Comparison of ENCODE assay signal across 32 cellular contexts in the genomic region with DNA sequence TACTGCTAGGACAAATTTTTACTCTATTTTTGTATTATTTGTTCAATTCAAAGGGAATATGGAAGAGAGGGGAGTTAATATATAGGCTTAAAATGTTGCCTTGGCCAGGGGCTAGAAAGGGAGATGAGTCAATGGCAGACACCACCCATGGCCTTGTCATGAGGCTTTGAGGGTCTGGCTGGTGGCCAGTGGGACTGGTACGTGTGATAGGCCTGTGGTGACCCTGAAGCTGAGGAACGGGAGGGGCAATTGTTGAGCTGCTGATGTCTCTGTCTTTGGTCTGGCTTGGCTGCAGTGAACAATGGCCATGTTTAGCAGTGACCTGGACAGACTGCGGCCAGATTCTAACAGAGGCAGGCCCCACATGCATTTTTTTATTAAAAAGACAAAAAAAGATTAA. TPM values are rescaled to one million over a fixed set of nuclear protein-coding genes. Genes with fewer than 3 reads are reported as not detected.
"Had no signal": no experiment of that assay in that cellular context is flagged by ENCODE, and none has a peak within 500 bp of the region (broad histone marks: within the 10 kb centered on the region; RNA-seq: fewer than 3 reads in every experiment).

No MANE protein-coding gene starts in this region.

- DNase-seq: activated B cell treated with CpG ODN at 0.5 μM for 24 hours; activated CD4-positive, alpha-beta T cell treated with anti-CD3 and anti-CD28 coated beads for 1 hour; activated CD4-positive, alpha-beta T cell treated with anti-CD3 and anti-CD28 coated beads, Interleukin-2, amount 10 ng/mL, durations not matched to agents 7 days and 5 days; activated CD4-positive, alpha-beta T cell treated with anti-CD3 and anti-CD28 coated beads, Interleukin-2, amount 50 U/mL, for 48 hours; activated CD8-positive, alpha-beta T cell treated with anti-CD3 and anti-CD28 coated beads, Interleukin-2, amount 10 ng/mL, durations not matched to agents 7 days and 5 days; activated gamma-delta T cell; activated naive CD4-positive, alpha-beta T cell treated with Interleukin-2 at 50 U/mL for 16 hours; activated naive CD8-positive, alpha-beta T cell treated with anti-CD3 and anti-CD28 coated beads, Interleukin-2, amount 10 ng/mL, durations not matched to agents 7 days and 5 days; activated T-cell treated with anti-CD3 and anti-CD28 coated beads, Interleukin-2, amount 50 U/mL, for 24 hours; body of pancreas; MM.1S; MV-4-11; NCI-H1092; NCI-H1436 treated with DMSO at 0.1 percent for 48 hours; NCI-H1694 treated with DMSO at 0.1 percent for 48 hours; NCI-H2029; NCI-H510A; NK-92 treated with Interleukin-12 subunit alpha and Interleukin-12 subunit beta, amount 100 ng/mL, for 24 hours; PC-9; SHP77; SJCRH30; SK-N-SH had no signal

- H3K9ac ChIP-seq: KMS-11, SK-N-SH had no signal

- H3K36me3 ChIP-seq: breast epithelium, SJCRH30 had no signal

- H2AFZ ChIP-seq: PC-9 had no signal

- H3K9me3 ChIP-seq: body of pancreas, breast epithelium, SJCRH30, SK-N-SH had no signal

- H3K4me1 ChIP-seq: body of pancreas, breast epithelium, SJCRH30 had no signal

- H3K27ac Mint-ChIP-seq: activated B cell treated with CpG ODN at 0.5 μM for 24 hours; activated CD4-positive, alpha-beta T cell treated with anti-CD3 and anti-CD28 coated beads, Interleukin-2, amount 10 ng/mL, durations not matched to agents 7 days and 5 days; activated CD8-positive, alpha-beta T cell treated with anti-CD3 and anti-CD28 coated beads, Interleukin-2, amount 10 ng/mL, durations not matched to agents 7 days and 5 days; activated naive CD4-positive, alpha-beta T cell treated with anti-CD3 and anti-CD28 coated beads, Interleukin-2, amount 50 U/mL, for 24 hours; activated naive CD8-positive, alpha-beta T cell treated with anti-CD3 and anti-CD28 coated beads, Interleukin-2, amount 10 ng/mL, durations not matched to agents 7 days and 5 days; activated T-cell treated with anti-CD3 and anti-CD28 coated beads, Interleukin-2, amount 50 U/mL, for 24 hours; activated T-helper 2 cell treated with anti-CD3 and anti-CD28 coated beads, Interferon-gamma antibody, Interleukin-2, Interleukin-4, amounts not matched to agents 10 μg/mL and 5 μg/mL and 100 μg/mL, durations not matched to agents 14 hours and 24 hours and 36 hours; T-helper 1 cell treated with Interleukin-12 subunit alpha and Interleukin-12 subunit beta and Interleukin-4 antibody, amounts not matched to agents 30 μg/mL and 1 μg/mL, for 36 hours; T-helper 2 cell treated with Interferon-gamma antibody and Interleukin-4, amounts not matched to agents 5 μg/mL and 100 μg/mL, for 36 hours had no signal

- H3K27me3 ChIP-seq: body of pancreas, breast epithelium, SJCRH30 had no signal

- H3K4me3 Mint-ChIP-seq: activated B cell treated with CpG ODN at 0.5 μM for 24 hours; activated CD4-positive, alpha-beta T cell treated with anti-CD3 and anti-CD28 coated beads, Interleukin-2, amount 10 ng/mL, durations not matched to agents 7 days and 5 days; activated CD8-positive, alpha-beta T cell treated with anti-CD3 and anti-CD28 coated beads, Interleukin-2, amount 10 ng/mL, durations not matched to agents 7 days and 5 days; activated naive CD4-positive, alpha-beta T cell treated with anti-CD3 and anti-CD28 coated beads, Interleukin-2, amount 50 U/mL, for 24 hours; activated naive CD8-positive, alpha-beta T cell treated with anti-CD3 and anti-CD28 coated beads, Interleukin-2, amount 10 ng/mL, durations not matched to agents 7 days and 5 days; activated T-cell treated with anti-CD3 and anti-CD28 coated beads, Interleukin-2, amount 50 U/mL, for 24 hours; T-helper 1 cell treated with Interleukin-12 subunit alpha and Interleukin-12 subunit beta and Interleukin-4 antibody, amounts not matched to agents 30 μg/mL and 1 μg/mL, for 36 hours; T-helper 2 cell treated with Interferon-gamma antibody and Interleukin-4, amounts not matched to agents 5 μg/mL and 100 μg/mL, for 36 hours had no signal

- H3K9me3 Mint-ChIP-seq: activated B cell treated with CpG ODN at 0.5 μM for 24 hours; activated CD4-positive, alpha-beta T cell treated with anti-CD3 and anti-CD28 coated beads, Interleukin-2, amount 10 ng/mL, durations not matched to agents 7 days and 5 days; activated naive CD4-positive, alpha-beta T cell treated with anti-CD3 and anti-CD28 coated beads, Interleukin-2, amount 50 U/mL, for 24 hours; activated naive CD8-positive, alpha-beta T cell treated with anti-CD3 and anti-CD28 coated beads, Interleukin-2, amount 10 ng/mL, durations not matched to agents 7 days and 5 days; activated T-cell treated with anti-CD3 and anti-CD28 coated beads, Interleukin-2, amount 50 U/mL, for 24 hours; activated T-helper 2 cell treated with anti-CD3 and anti-CD28 coated beads, Interferon-gamma antibody, Interleukin-2, Interleukin-4, amounts not matched to agents 10 μg/mL and 5 μg/mL and 100 μg/mL, durations not matched to agents 14 hours and 24 hours and 36 hours; T-helper 1 cell treated with Interleukin-12 subunit alpha and Interleukin-12 subunit beta and Interleukin-4 antibody, amounts not matched to agents 30 μg/mL and 1 μg/mL, for 36 hours; T-helper 2 cell treated with Interferon-gamma antibody and Interleukin-4, amounts not matched to agents 5 μg/mL and 100 μg/mL, for 36 hours had no signal

- H3K27ac ChIP-seq: body of pancreas, breast epithelium, KMS-11, PC-9, SJCRH30, VCaP had no signal

- H3K4me1 Mint-ChIP-seq: activated B cell treated with CpG ODN at 0.5 μM for 24 hours; activated CD4-positive, alpha-beta T cell treated with anti-CD3 and anti-CD28 coated beads, Interleukin-2, amount 10 ng/mL, durations not matched to agents 7 days and 5 days; activated naive CD4-positive, alpha-beta T cell treated with anti-CD3 and anti-CD28 coated beads, Interleukin-2, amount 50 U/mL, for 24 hours; activated naive CD8-positive, alpha-beta T cell treated with anti-CD3 and anti-CD28 coated beads, Interleukin-2, amount 10 ng/mL, durations not matched to agents 7 days and 5 days had no signal

- H3K36me3 Mint-ChIP-seq: activated naive CD4-positive, alpha-beta T cell treated with anti-CD3 and anti-CD28 coated beads, Interleukin-2, amount 50 U/mL, for 24 hours; activated naive CD8-positive, alpha-beta T cell treated with anti-CD3 and anti-CD28 coated beads, Interleukin-2, amount 10 ng/mL, durations not matched to agents 7 days and 5 days had no signal

- ATAC-seq: activated CD8-positive, alpha-beta T cell treated with anti-CD3 and anti-CD28 coated beads, Interleukin-2, amount 10 ng/mL, durations not matched to agents 7 days and 5 days; body of pancreas had no signal

- H3K4me2 ChIP-seq: KMS-11, PC-9, SK-N-SH had no signal

- H3K4me3 ChIP-seq: body of pancreas, breast epithelium, PC-9, SJCRH30 had no signal

RNA-seq across cellular contexts. Expression of gene GKN1, which starts 18.5 kb away (rescaled TPM):
- total RNA-seq: activated B cell treated with CpG ODN at 0.5 μM for 24 hours; activated CD4-positive, alpha-beta T cell treated with anti-CD3 and anti-CD28 coated beads, Interleukin-2, amount 10 ng/mL, durations not matched to agents 7 days and 5 days; activated CD8-positive, alpha-beta T cell treated with anti-CD3 and anti-CD28 coated beads, Interleukin-2, amount 10 ng/mL, durations not matched to agents 7 days and 5 days; activated naive CD8-positive, alpha-beta T cell treated with anti-CD3 and anti-CD28 coated beads, Interleukin-2, amount 10 ng/mL, durations not matched to agents 7 days and 5 days; activated T-helper 2 cell treated with anti-CD3 and anti-CD28 coated beads, Interferon-gamma antibody, Interleukin-2, Interleukin-4, amounts not matched to agents 10 μg/mL and 5 μg/mL and 100 μg/mL, durations not matched to agents 14 hours and 24 hours and 36 hours; astrocyte; body of pancreas; breast epithelium; cardiac septum; LHCN-M2; PC-9; SJCRH30 had no signal
- polyA plus RNA-seq: SK-N-SH had no signal

RNA-seq across cellular contexts. Expression of gene ANTXR1, which starts 20.0 kb away (rescaled TPM):
- total RNA-seq: activated B cell treated with CpG ODN at 0.5 μM for 24 hours; activated T-helper 2 cell treated with anti-CD3 and anti-CD28 coated beads, Interferon-gamma antibody, Interleukin-2, Interleukin-4, amounts not matched to agents 10 μg/mL and 5 μg/mL and 100 μg/mL, durations not matched to agents 14 hours and 24 hours and 36 hours had no signal

RNA-seq across cellular contexts. Expression of gene GKN2, which starts 40.2 kb away (rescaled TPM):
- total RNA-seq: activated B cell treated with CpG ODN at 0.5 μM for 24 hours; activated CD4-positive, alpha-beta T cell treated with anti-CD3 and anti-CD28 coated beads, Interleukin-2, amount 10 ng/mL, durations not matched to agents 7 days and 5 days; activated CD8-positive, alpha-beta T cell treated with anti-CD3 and anti-CD28 coated beads, Interleukin-2, amount 10 ng/mL, durations not matched to agents 7 days and 5 days; activated naive CD8-positive, alpha-beta T cell treated with anti-CD3 and anti-CD28 coated beads, Interleukin-2, amount 10 ng/mL, durations not matched to agents 7 days and 5 days; activated T-helper 2 cell treated with anti-CD3 and anti-CD28 coated beads, Interferon-gamma antibody, Interleukin-2, Interleukin-4, amounts not matched to agents 10 μg/mL and 5 μg/mL and 100 μg/mL, durations not matched to agents 14 hours and 24 hours and 36 hours; astrocyte; body of pancreas; breast epithelium; cardiac septum; LHCN-M2; PC-9; SJCRH30 had no signal
- polyA plus RNA-seq: SK-N-SH had no signal
